26 cellular contexts compared by ENCODE assay signal in the genomic region with DNA sequence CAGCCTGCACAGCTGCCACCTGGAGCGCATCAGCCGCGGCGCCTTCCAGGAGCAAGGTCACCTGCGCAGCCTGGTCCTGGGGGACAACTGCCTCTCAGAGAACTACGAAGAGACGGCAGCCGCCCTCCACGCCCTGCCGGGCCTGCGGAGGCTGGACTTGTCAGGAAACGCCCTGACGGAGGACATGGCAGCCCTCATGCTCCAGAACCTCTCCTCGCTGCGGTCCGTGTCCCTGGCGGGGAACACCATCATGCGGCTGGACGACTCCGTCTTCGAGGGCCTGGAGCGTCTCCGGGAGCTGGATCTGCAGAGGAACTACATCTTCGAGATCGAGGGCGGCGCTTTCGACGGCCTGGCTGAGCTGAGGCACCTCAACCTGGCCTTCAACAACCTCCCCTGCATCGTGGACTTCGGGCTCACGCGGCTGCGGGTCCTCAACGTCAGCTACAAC. TPM values are rescaled to one million over a fixed set of nuclear protein-coding genes. Genes with fewer than 3 reads are reported as not detected.
A peak's percentile ranks its signal among the peaks of the same experiment; 100 is the strongest.
DNase-seq lines count a peak whose midpoint lies in the region; ATAC-seq, FAIRE-seq and TF ChIP-seq lines count a peak whose summit lies in the region.
"Had no signal": no experiment of that assay in that cellular context is flagged by ENCODE, and none has a peak within 500 bp of the region (broad histone marks: within the 10 kb centered on the region; RNA-seq: fewer than 3 reads in every experiment).

No MANE protein-coding gene starts in this region.

- no peak for TF ChIP-seq POLR2A in K562 (conservative IDR thresholded peaks at IDR 0.05)

- H3K9ac ChIP-seq in K562 (ENCODE audit: insufficient read depth in 1 of 2, low read depth in 2 of 2, low read length in 2 of 2) = no peak overlapping the region; a peak in 1 of 4 replicates
- H3K9ac ChIP-seq: BLaER1 had no signal

- H3K4me1 ChIP-seq in right cardiac atrium (ENCODE audit: control insufficient read depth, insufficient read depth, low read length) (no peaks in the 10 kb centered on the region), K562 (replicated peaks in 1 of 2; ENCODE audit: control insufficient read depth in 2 of 2, insufficient read depth in 2 of 2, low read length in 2 of 2) (peaks cover 15 to 35% of the 10 kb centered on the region in 2 experiments)
- H3K4me1 ChIP-seq: Peyer's patch had no signal

- POLR2A ChIA-PET in K562 (lab: Yijun Ruan, JAX) = interaction anchor here (0.5 kb wide), 1 partner anchor 20 kb away, joined by 3 read pairs; no protein-coding TSS in a partner anchor

- H3K4me3 ChIP-seq in right cardiac atrium (ENCODE audit: low read length) = no peak overlapping the region
- H3K4me3 ChIP-seq in K562 = no peak overlapping the region
- H3K4me3 ChIP-seq: BLaER1, Peyer's patch, SK-N-MC had no signal

- TF ChIP-seq RAD21 in K562 (CRISPR knock-in tag; conservative IDR thresholded peaks at IDR 0.05 in 1 of 2, IDR thresholded peaks at IDR 0.05 in 1 of 2) = no peak

- H3K9me1 ChIP-seq in K562 (ENCODE audit: control insufficient read depth, insufficient read depth, low read length) = no peaks in the 10 kb centered on the region

- ATAC-seq in right cardiac atrium (no peak), K562 (no peak), sciatic nerve (no peak)
- ATAC-seq: HCT116 had no signal

- BruUV-seq in K562 (replicated peaks; lab: Mats Ljungman, UMichigan) = no TSS peak

- no peak for FAIRE-seq in K562 (lab: Jason Lieb, UNC)
- FAIRE-seq: D721Med had no signal

- H4K20me1 ChIP-seq in K562 (replicated peaks; ENCODE audit: control insufficient read depth, insufficient read depth, low read length) = no peaks in the 10 kb centered on the region

- no peak overlapping the region for H2AFZ ChIP-seq in K562 (ENCODE audit: low read depth, low read length)

- TF ChIP-seq EP300 in K562 (IDR thresholded peaks at IDR 0.05; ENCODE audit: low read length) = no peak

- in situ Hi-C loops in K562 (cut with MboI) = no loop called here

- H3K27ac ChIP-seq in right cardiac atrium (ENCODE audit: low read length) (no peak overlapping the region), K562 (ENCODE audit: extremely low read depth, low read depth, low read length) (no peak overlapping the region)
- H3K27ac ChIP-seq: BLaER1, HL-60, Peyer's patch, SK-N-MC had no signal

- H3K9me3 ChIP-seq in right cardiac atrium (ENCODE audit: control insufficient read depth, low read length) (no peaks in the 10 kb centered on the region), K562 (replicated peaks; ENCODE audit: control insufficient read depth, insufficient read depth, low read depth, low read length) (no peaks in the 10 kb centered on the region)
- H3K9me3 ChIP-seq: BLaER1, Peyer's patch had no signal

- no peaks in the 10 kb centered on the region for H3K79me2 ChIP-seq in K562 (ENCODE audit: control insufficient read depth, insufficient read depth, low read length)

- H3K36me3 ChIP-seq in K562 (ENCODE audit: control insufficient read depth, insufficient read depth, low read length) = peaks cover 45% of the 10 kb centered on the region

- no peak for TF ChIP-seq CTCF in K562 (IDR thresholded peaks at IDR 0.05 in 2 of 3, conservative IDR thresholded peaks at IDR 0.05 in 1 of 3; ENCODE audit: insufficient read depth in 2 of 3, low read depth in 1 of 3, low read length in 3 of 3)

- H3K27me3 ChIP-seq in right cardiac atrium (ENCODE audit: control insufficient read depth, insufficient read depth) = no peaks in the 10 kb centered on the region
- H3K27me3 ChIP-seq in K562 (ENCODE audit: control insufficient read depth in 2 of 2, insufficient read depth in 2 of 2, low read length in 2 of 2) = no peaks in the 10 kb centered on the region
- H3K27me3 ChIP-seq: BLaER1, Peyer's patch had no signal

- CTCF ChIA-PET in K562 (lab: Yijun Ruan, JAX; ENCODE audit: low intra/inter-chr PET ratio) = no interaction called here

- 96% methylated on average over 35 of the region's 35 CpGs for WGBS in right cardiac atrium
- 95% methylated on average over 32 of the region's 35 CpGs for WGBS in K562 (ENCODE audit: insufficient coverage, low coverage, missing lambda C conversion rate)

- intact Hi-C loops in cardiac septum (cut with DNase I) (no loop called here), right cardiac atrium (cut with DNase I) (no loop called here), K562 (cut with micrococcal nuclease) (no loop called here), sciatic nerve (cut with DNase I) (no loop called here)

- DNase-seq in cardiac septum (ENCODE audit: low spot score) (peak; percentile 71), right cardiac atrium (no peak), K562 (ENCODE audit: extremely low read depth in 1 of 4, low spot score in 3 of 4) (no peak), sciatic nerve (ENCODE audit: low spot score) (peak; percentile 53), NCI-H2107 (lab: John Stamatoyannopoulos, UW) (no peak), RPMI8226 (no peak)
- DNase-seq in activated T-cell treated with anti-CD3 and anti-CD28 coated beads, Interleukin-2, amount 50 U/mL, for 1 hour = no peak
- DNase-seq: CD4-positive, alpha-beta T cell; GOT3; KBM-7; MV-4-11; NCI-H1436 treated with DMSO at 0.1 percent for 48 hours; NCI-H187 treated with DMSO at 0.1 percent for 48 hours; NCI-H446; NCI-H524 treated with DMSO at 0.1 percent for 48 hours; NCI-H82; Peyer's patch; SIG-M5 had no signal

- no peak overlapping the region for H3K4me2 ChIP-seq in K562 (ENCODE audit: insufficient read depth, low read length)
- H3K4me2 ChIP-seq: BLaER1 had no signal

RNA-seq across cellular contexts. Expression of a gene that starts 20.4 kb away (rescaled TPM):
- total RNA-seq in cardiac septum (2.6 TPM), right cardiac atrium (1 to 10 TPM; 3.3 to 4.5 (median 3.6) TPM), K562 (2014; rRNA removed) (4.6 and 6.9 TPM in 2 replicates), K562 (2014; rRNA removed; fragmentation: Illumina TruSeq; extraction: Trizol) (1.2 and 2.1 TPM in 2 replicates), K562 (2015; rRNA removed; fragmentation: Illumina TruSeq; extraction: Trizol) (3.7 and 3.8 TPM in 2 replicates), K562 (2021) (13.0 and 13.8 TPM in 2 replicates), sciatic nerve (10.0 TPM)
- polyA plus RNA-seq in right cardiac atrium (2.2 TPM), K562 (2011; rRNA removed) (2.2 and 7.1 TPM in 2 replicates), K562 (2014; fragmentation: Illumina TruSeq; extraction: Trizol) (5.4 and 8.9 TPM in 2 replicates), K562 (2014; fragmentation: Nextera tagmentation; extraction: Ambion mirVana) (under 1 TPM; 0.34 to 0.35 TPM), K562 (2014; rRNA removed) (4.6 and 6.4 TPM in 2 replicates)
- total RNA-seq in K562 (2011; cell fraction: chromatin; rRNA removed; ENCODE audit: low replicate concordance) = 7.2 and 22.0 TPM in 2 replicates
- 15.8 and 20.0 TPM in 2 replicates for total RNA-seq in K562 (2011; cell fraction: nucleolus; rRNA removed)
- total RNA-seq in K562 (2011; cell fraction: nucleoplasm; rRNA removed) = 8.9 and 10.3 TPM in 2 replicates
- 2.7 and 5.0 TPM in 2 replicates for polyA plus RNA-seq in K562 (2011; cell fraction: cytosol; rRNA removed)
- 5.4 and 8.2 TPM in 2 replicates for polyA plus RNA-seq in K562 (2011; cell fraction: nucleus; rRNA removed)
- 16.4 and 25.4 TPM in 2 replicates for polyA plus RNA-seq in K562 (2012)
- 3.0 and 3.7 TPM in 2 replicates for polyA minus RNA-seq in K562 (2011; rRNA and poly(A)+ RNA removed)
- polyA minus RNA-seq in K562 (2011; cell fraction: cytosol; rRNA and poly(A)+ RNA removed) = 5.2 and 6.3 TPM in 2 replicates
- 2.1 and 4.6 TPM in 2 replicates for polyA minus RNA-seq in K562 (2011; cell fraction: nucleus; rRNA and poly(A)+ RNA removed)
- total RNA-seq: A172, HT-29, MCF 10A had no signal

RNA-seq across cellular contexts. Expression of a gene that starts 52.1 kb away (rescaled TPM):
- total RNA-seq in cardiac septum (1.2 TPM), right cardiac atrium (1 to 10 TPM; 1.3 to 2.4 (median 1.7) TPM), K562 (2014; rRNA removed) (2.5 and 3.1 TPM in 2 replicates), K562 (2014; rRNA removed; fragmentation: Illumina TruSeq; extraction: Trizol) (4.1 and 4.3 TPM in 2 replicates), K562 (2015; rRNA removed; fragmentation: Illumina TruSeq; extraction: Trizol) (4.5 TPM in 2 replicates), K562 (2021) (2.3 and 2.5 TPM in 2 replicates), sciatic nerve (1.7 TPM)
- polyA plus RNA-seq in right cardiac atrium (1.4 TPM), K562 (2011; rRNA removed) (2.7 and 4.2 TPM in 2 replicates), K562 (2014; fragmentation: Illumina TruSeq; extraction: Trizol) (3.7 and 3.8 TPM in 2 replicates), K562 (2014; fragmentation: Nextera tagmentation; extraction: Ambion mirVana) (1 to 10 TPM; 3.4 to 4.2 TPM), K562 (2014; rRNA removed) (3.1 and 3.5 TPM in 2 replicates)
- total RNA-seq in K562 (2011; cell fraction: chromatin; rRNA removed; ENCODE audit: low replicate concordance) = 0.25 and 0.97 TPM in 2 replicates
- total RNA-seq in K562 (2011; cell fraction: nucleolus; rRNA removed) = 0.50 and 0.53 TPM in 2 replicates
- total RNA-seq in K562 (2011; cell fraction: nucleoplasm; rRNA removed) = 0.51 and 1.8 TPM in 2 replicates
- polyA plus RNA-seq in K562 (2011; cell fraction: cytosol; rRNA removed) = 1.1 and 1.5 TPM in 2 replicates
- polyA plus RNA-seq in K562 (2011; cell fraction: nucleus; rRNA removed) = 0.35 and 0.36 TPM in 2 replicates
- 3.2 and 3.6 TPM in 2 replicates for polyA plus RNA-seq in K562 (2012)
- 1.9 and 2.1 TPM in 2 replicates for polyA minus RNA-seq in K562 (2011; rRNA and poly(A)+ RNA removed)
- polyA minus RNA-seq in K562 (2011; cell fraction: cytosol; rRNA and poly(A)+ RNA removed) = 1.6 TPM in 1 of 2 replicates, not detected in the other
- 0.40 and 0.44 TPM in 2 replicates for polyA minus RNA-seq in K562 (2011; cell fraction: nucleus; rRNA and poly(A)+ RNA removed)

RNA-seq across cellular contexts. Expression of a gene that starts 52.3 kb away (rescaled TPM):
- total RNA-seq in cardiac septum = 16.9 TPM
- 10 to 100 TPM; 15.9 to 18.4 (median 16.4) TPM for total RNA-seq in right cardiac atrium
- polyA plus RNA-seq in right cardiac atrium = 12.0 TPM
- 18.2 and 25.3 TPM in 2 replicates for total RNA-seq in K562 (2011; cell fraction: chromatin; rRNA removed; ENCODE audit: low replicate concordance)
- 11.8 and 13.8 TPM in 2 replicates for total RNA-seq in K562 (2011; cell fraction: nucleolus; rRNA removed)
- total RNA-seq in K562 (2011; cell fraction: nucleoplasm; rRNA removed) = 18.2 and 21.2 TPM in 2 replicates
- total RNA-seq in K562 (2014; rRNA removed) = 23.8 and 25.8 TPM in 2 replicates
- total RNA-seq in K562 (2014; rRNA removed; fragmentation: Illumina TruSeq; extraction: Trizol) = 27.0 and 34.2 TPM in 2 replicates
- 23.8 and 25.2 TPM in 2 replicates for total RNA-seq in K562 (2015; rRNA removed; fragmentation: Illumina TruSeq; extraction: Trizol)
- total RNA-seq in K562 (2021) = 22.5 and 26.9 TPM in 2 replicates
- 25.4 and 36.3 TPM in 2 replicates for polyA plus RNA-seq in K562 (2011; rRNA removed)
- polyA plus RNA-seq in K562 (2011; cell fraction: cytosol; rRNA removed) = 9.4 and 18.2 TPM in 2 replicates
- 6.7 and 9.6 TPM in 2 replicates for polyA plus RNA-seq in K562 (2011; cell fraction: nucleus; rRNA removed)
- polyA plus RNA-seq in K562 (2012) = 17.7 and 22.1 TPM in 2 replicates
- 25.9 and 28.4 TPM in 2 replicates for polyA plus RNA-seq in K562 (2014; fragmentation: Illumina TruSeq; extraction: Trizol)
- 1 to 10 TPM; 3.7 to 5.1 TPM for polyA plus RNA-seq in K562 (2014; fragmentation: Nextera tagmentation; extraction: Ambion mirVana)
- polyA plus RNA-seq in K562 (2014; rRNA removed) = 25.9 and 30.8 TPM in 2 replicates
- 21.7 and 23.7 TPM in 2 replicates for polyA minus RNA-seq in K562 (2011; rRNA and poly(A)+ RNA removed)
- polyA minus RNA-seq in K562 (2011; cell fraction: cytosol; rRNA and poly(A)+ RNA removed) = 14.7 and 17.2 TPM in 2 replicates
- 3.1 and 6.8 TPM in 2 replicates for polyA minus RNA-seq in K562 (2011; cell fraction: nucleus; rRNA and poly(A)+ RNA removed)
- total RNA-seq in sciatic nerve = 18.4 TPM

Comparison
In these comparisons a context has a peak if more than half of its experiments do, and no peak if none do; other contexts are left out.
1. DNase-seq: peak in cardiac septum (single experiment) and sciatic nerve (single experiment); none in right cardiac atrium (0 of 3), K562 (0 of 4), NCI-H2107 (single experiment), RPMI8226 (single experiment) and activated T-cell treated with anti-CD3 and anti-CD28 coated beads, Interleukin-2, amount 50 U/mL, for 1 hour (single experiment).